ENCODE assay signal across 4 cellular contexts in genomic region chr20:52160049-52160448, GRCh38.
"Had no signal": no experiment of that assay in that cellular context is flagged by ENCODE, and none has a peak within 500 bp of the region (broad histone marks: within the 10 kb centered on the region; RNA-seq: fewer than 3 reads in every experiment).

No MANE protein-coding gene starts in this region.

- ATAC-seq: GM23338 had no signal

- H2AFZ ChIP-seq: GM23338 had no signal

- H3K4me2 ChIP-seq: GM23338 had no signal

- H3K4me1 Mint-ChIP-seq: GM23338, H9 had no signal

- H3K27ac Mint-ChIP-seq: GM23338, H9 had no signal

- H3K4me3 Mint-ChIP-seq: GM23338, H9 had no signal

- DNase-seq: H9, HCEC 1CT, IMR-90 had no signal

- H3K4me3 ChIP-seq: GM23338 had no signal
